15 cellular contexts compared by ENCODE assay signal in the genomic region with DNA sequence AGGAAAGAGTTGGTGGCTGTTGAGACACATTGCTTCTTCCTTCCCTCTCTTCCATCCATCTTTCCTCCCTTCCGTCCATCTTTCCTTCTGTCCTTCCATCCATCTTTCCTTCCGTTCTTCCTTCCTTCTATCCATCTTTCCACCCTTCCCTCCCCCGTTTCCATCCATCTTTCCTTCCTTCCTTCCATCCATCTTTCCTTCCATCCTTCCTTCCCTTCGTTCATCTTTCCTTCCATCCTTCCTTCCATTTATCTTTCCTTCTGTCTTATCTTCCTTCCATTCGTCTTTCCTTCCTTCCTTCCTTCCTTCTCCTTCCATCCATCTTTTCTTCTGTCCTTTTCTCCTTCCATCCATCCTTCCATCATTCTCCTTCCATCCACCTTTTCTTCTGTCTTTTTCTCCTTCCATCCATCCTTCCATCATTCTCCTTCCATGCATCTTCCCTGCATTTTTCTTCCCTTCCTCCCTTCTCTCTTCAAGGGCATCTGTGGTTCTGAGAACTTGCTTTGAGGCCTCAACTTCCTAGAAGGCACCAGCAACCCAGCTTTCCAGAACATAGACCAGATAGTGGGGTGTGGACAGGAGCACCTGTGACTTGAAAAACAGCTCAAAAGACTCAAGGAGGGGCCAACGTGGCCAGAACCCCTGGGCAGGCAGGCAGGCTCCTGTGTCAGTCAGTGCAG. TPM values are rescaled to one million over a fixed set of nuclear protein-coding genes. Genes with fewer than 3 reads are reported as not detected.
A peak's percentile ranks its signal among the peaks of the same experiment; 100 is the strongest.
DNase-seq lines count a peak whose midpoint lies in the region; ATAC-seq and TF ChIP-seq lines count a peak whose summit lies in the region.
"Had no signal": no experiment of that assay in that cellular context is flagged by ENCODE, and none has a peak within 500 bp of the region (broad histone marks: within the 10 kb centered on the region; RNA-seq: fewer than 3 reads in every experiment).

No MANE protein-coding gene starts in this region.

- no peaks in the 10 kb centered on the region for H3K4me1 ChIP-seq in osteoblast (ENCODE audit: insufficient read depth, low read length)

- H3K9me3 ChIP-seq in osteoblast (ENCODE audit: low read depth, low read length), result no peaks in the 10 kb centered on the region

- peaks cover 19% of the 10 kb centered on the region for H3K27me3 ChIP-seq in osteoblast (ENCODE audit: insufficient read depth, low read length)

- no peaks in the 10 kb centered on the region for H3K27me3 Mint-ChIP-seq in activated naive CD8-positive, alpha-beta T cell
- no peaks in the 10 kb centered on the region for H3K27me3 Mint-ChIP-seq in activated naive CD8-positive, alpha-beta T cell treated with anti-CD3 and anti-CD28 coated beads for 36 hours
- H3K27me3 Mint-ChIP-seq in T-cell (no peaks in the 10 kb centered on the region), endothelial cell (ENCODE audit: unreplicated experiment) (peaks cover 5% of the 10 kb centered on the region)
- H3K27me3 Mint-ChIP-seq: CD8-positive, alpha-beta memory T cell had no signal

- POLR2A ChIA-PET in T-cell (lab: Charles Lee), result interaction anchor here in 1 of 2 donors (0.6 kb wide), 1 partner anchor 186 kb away, joined by 4 read pairs; no protein-coding TSS in a partner anchor

- H3K9me3 Mint-ChIP-seq in activated naive CD8-positive, alpha-beta T cell (ENCODE audit: low read depth), result no peaks in the 10 kb centered on the region
- no peaks in the 10 kb centered on the region for H3K9me3 Mint-ChIP-seq in activated naive CD8-positive, alpha-beta T cell treated with anti-CD3 and anti-CD28 coated beads for 36 hours
- H3K9me3 Mint-ChIP-seq in T-cell (no peaks in the 10 kb centered on the region), endothelial cell (ENCODE audit: unreplicated experiment) (no peaks in the 10 kb centered on the region)
- H3K9me3 Mint-ChIP-seq: CD8-positive, alpha-beta memory T cell had no signal

- ATAC-seq in T-cell (replicated peaks in 1 of 4) (no peak), HG03460 (IDR thresholded peaks at IDR 0.05; ENCODE audit: unreplicated experiment) (no peak)

- no peak overlapping the region for H3K4me3 ChIP-seq in osteoblast (ENCODE audit: insufficient read depth, low read length)

- CTCF ChIA-PET in T-cell (lab: Charles Lee), result no interaction called here

- H3K4me1 Mint-ChIP-seq in activated naive CD8-positive, alpha-beta T cell (ENCODE audit: low read depth), result peaks cover 37% of the 10 kb centered on the region
- H3K4me1 Mint-ChIP-seq in activated naive CD8-positive, alpha-beta T cell treated with anti-CD3 and anti-CD28 coated beads for 36 hours, result peaks cover 18% of the 10 kb centered on the region
- H3K4me1 Mint-ChIP-seq in T-cell (peaks cover 39 to 68% (median 40%) of the 10 kb centered on the region in 3 donors), endothelial cell (ENCODE audit: unreplicated experiment) (peaks cover 42% of the 10 kb centered on the region)
- H3K4me1 Mint-ChIP-seq: B cell had no signal

- no peak for TF ChIP-seq CTCF in endothelial cell (IDR thresholded peaks at IDR 0.05; ENCODE audit: unreplicated experiment)
- TF ChIP-seq CTCF in osteoblast (IDR thresholded peaks at IDR 0.05; ENCODE audit: extremely low read depth, low read depth, low read length), result no peak

- DNase-seq in activated naive CD8-positive, alpha-beta T cell treated with anti-CD3 and anti-CD28 coated beads for 36 hours, result no peak
- DNase-seq in T-cell (no peak), endothelial cell (ENCODE audit: low spot score) (no peak), osteoblast (ENCODE audit: insufficient read length, low spot score, missing footprints) (peak; percentile 58), kidney tubule cell (ENCODE audit: low spot score) (no peak), SK-N-DZ (ENCODE audit: low spot score) (no peak)
- DNase-seq: CD8-positive, alpha-beta memory T cell; DMS53; GF-D8; GOT3; HCEC 1CT; IMR-90 had no signal

- H3K36me3 Mint-ChIP-seq in activated naive CD8-positive, alpha-beta T cell, result peaks cover 5% of the 10 kb centered on the region
- H3K36me3 Mint-ChIP-seq in activated naive CD8-positive, alpha-beta T cell treated with anti-CD3 and anti-CD28 coated beads for 36 hours, result peaks cover 4% of the 10 kb centered on the region
- H3K36me3 Mint-ChIP-seq in T-cell (peaks cover 32% of the 10 kb centered on the region), endothelial cell (ENCODE audit: low read depth, unreplicated experiment) (peaks cover 14% of the 10 kb centered on the region)

- no peak overlapping the region for H3K4me2 ChIP-seq in osteoblast (ENCODE audit: insufficient read depth, low read length)

- no peak overlapping the region for H2AFZ ChIP-seq in osteoblast (ENCODE audit: low read length)

- no peak overlapping the region for H3K27ac ChIP-seq in osteoblast (ENCODE audit: low read depth, low read length)

- H4K20me1 ChIP-seq in osteoblast (ENCODE audit: insufficient read depth, low read length), result no peaks in the 10 kb centered on the region

- H3K27ac Mint-ChIP-seq in activated naive CD8-positive, alpha-beta T cell, result peak overlapping the region; percentile 18
- H3K27ac Mint-ChIP-seq in activated naive CD8-positive, alpha-beta T cell treated with anti-CD3 and anti-CD28 coated beads for 36 hours, result no peak overlapping the region
- H3K27ac Mint-ChIP-seq in T-cell (peak overlapping the region; percentile 13 to 23), endothelial cell (ENCODE audit: unreplicated experiment) (peak overlapping the region; percentile 59)
- H3K27ac Mint-ChIP-seq: B cell had no signal

- no peak overlapping the region for H3K4me3 Mint-ChIP-seq in activated naive CD8-positive, alpha-beta T cell
- no peak overlapping the region for H3K4me3 Mint-ChIP-seq in activated naive CD8-positive, alpha-beta T cell treated with anti-CD3 and anti-CD28 coated beads for 36 hours
- H3K4me3 Mint-ChIP-seq in T-cell (no peak overlapping the region), endothelial cell (ENCODE audit: unreplicated experiment) (peak overlapping the region; percentile 29)
- H3K4me3 Mint-ChIP-seq: B cell; CD8-positive, alpha-beta memory T cell had no signal

- no peaks in the 10 kb centered on the region for H3K79me2 ChIP-seq in osteoblast (ENCODE audit: insufficient read depth, low read length)

- no peaks in the 10 kb centered on the region for H3K36me3 ChIP-seq in osteoblast (ENCODE audit: insufficient read depth, low read length)

RNA-seq across cellular contexts. Expression of a gene that starts 48.9 kb away (rescaled TPM):
- 10 to 100 TPM; 15.0 to 15.6 TPM for total RNA-seq in activated naive CD8-positive, alpha-beta T cell treated with anti-CD3 and anti-CD28 coated beads for 36 hours
- total RNA-seq in T-cell, result 10 to 100 TPM; 22.4 to 28.9 (median 25.9) TPM
- total RNA-seq in endothelial cell (ENCODE audit: unreplicated experiment), result 284 TPM
- 33.7 and 45.1 TPM in 2 replicates for total RNA-seq in osteoblast
- polyA plus RNA-seq in SK-N-DZ (2014; cell fraction: cytosol; rRNA removed), result 25.5 and 29.9 TPM in 2 replicates
- polyA plus RNA-seq in SK-N-DZ (2014; cell fraction: nucleus; rRNA removed), result 13.7 and 16.4 TPM in 2 replicates
